Comparison of ENCODE assay signal across 17 cellular contexts in genomic region chr13:30173301-30173605, GRCh38.
DNase-seq lines count a peak whose midpoint lies in the region; ATAC-seq and TF ChIP-seq lines count a peak whose summit lies in the region.
"Had no signal": no experiment of that assay in that cellular context is flagged by ENCODE, and none has a peak within 500 bp of the region (broad histone marks: within the 10 kb centered on the region; RNA-seq: fewer than 3 reads in every experiment).

No MANE protein-coding gene starts in this region.

- H4K91ac ChIP-seq in trophoblast cell (ENCODE audit: low read depth, low read length) = no peak overlapping the region

- no peaks in the 10 kb centered on the region for H3K9me2 ChIP-seq in hepatocyte (replicated peaks; ENCODE audit: insufficient read depth)

- H3K27ac ChIP-seq in BLaER1 (no peak overlapping the region), OCI-LY3 (ENCODE audit: low read length) (no peak overlapping the region), hepatocyte (no peak overlapping the region), trophoblast cell (ENCODE audit: low read depth, low read length) (peak overlapping the region; percentile 22), left ventricle myocardium inferior (replicated peaks) (no peak overlapping the region)

- POLR2A ChIA-PET in MCF 10A (lab: Yijun Ruan, JAX) = interaction anchor here (0.7 kb wide), 1 partner anchor 1678 kb away, joined by 3 read pairs; no protein-coding TSS in a partner anchor

- BruUV-seq in MCF 10A (replicated peaks; lab: Mats Ljungman, UMichigan) = no TSS peak

- no peaks in the 10 kb centered on the region for H3K27me3 Mint-ChIP-seq in MCF 10A (ENCODE audit: insufficient read depth, unreplicated experiment)

- no peak overlapping the region for H2BK12ac ChIP-seq in trophoblast cell (ENCODE audit: low read length)

- H3K4me3 ChIP-seq in BLaER1 (no peak overlapping the region), OCI-LY3 (ENCODE audit: low read length) (no peak overlapping the region), hepatocyte (no peak overlapping the region), trophoblast cell (ENCODE audit: low read depth, low read length) (peak overlapping the region; percentile 57), left ventricle myocardium inferior (no peak overlapping the region)
- H3K4me3 ChIP-seq: K562 had no signal

- no peak for TF ChIP-seq CTCF in OCI-LY3 (IDR thresholded peaks at IDR 0.05; ENCODE audit: low read depth, low read length)
- TF ChIP-seq CTCF in hepatocyte (IDR thresholded peaks at IDR 0.05; ENCODE audit: poor library complexity) = no peak
- TF ChIP-seq CTCF in MCF 10A (IDR thresholded peaks at IDR 0.05; ENCODE audit: unreplicated experiment) = no peak
- no peak for TF ChIP-seq CTCF in left ventricle myocardium inferior (IDR thresholded peaks at IDR 0.05; ENCODE audit: borderline replicate concordance)

- H3K18ac ChIP-seq in trophoblast cell (ENCODE audit: low read length) = no peak overlapping the region

- H3K27ac Mint-ChIP-seq in MCF 10A (ENCODE audit: low read depth, unreplicated experiment) = no peak overlapping the region
- no peak overlapping the region for H3K27ac Mint-ChIP-seq in activated naive CD4-positive, alpha-beta T cell treated with anti-CD3 and anti-CD28 coated beads, Interleukin-2, amount 50 U/mL, for 72 hours

- H3K9ac ChIP-seq in BLaER1 (no peak overlapping the region), OCI-LY3 (ENCODE audit: low read length) (no peak overlapping the region), trophoblast cell (ENCODE audit: low read length) (no peak overlapping the region)

- H3K79me1 ChIP-seq in trophoblast cell (ENCODE audit: low read length) = peaks cover 4% of the 10 kb centered on the region

- no peaks in the 10 kb centered on the region for H3K9me3 Mint-ChIP-seq in MCF 10A (ENCODE audit: unreplicated experiment)
- no peaks in the 10 kb centered on the region for H3K9me3 Mint-ChIP-seq in activated naive CD4-positive, alpha-beta T cell treated with anti-CD3 and anti-CD28 coated beads, Interleukin-2, amount 50 U/mL, for 72 hours

- H2BK5ac ChIP-seq in trophoblast cell (ENCODE audit: low read depth, low read length, poor library complexity) = no peak overlapping the region

- H3K9me3 ChIP-seq in BLaER1 (no peaks in the 10 kb centered on the region), OCI-LY3 (ENCODE audit: insufficient read depth, low read length) (no peaks in the 10 kb centered on the region), hepatocyte (ENCODE audit: low read depth) (no peaks in the 10 kb centered on the region), trophoblast cell (ENCODE audit: insufficient read depth, low read depth, low read length) (no peaks in the 10 kb centered on the region), left ventricle myocardium inferior (replicated peaks) (no peaks in the 10 kb centered on the region)

- peaks cover 13% of the 10 kb centered on the region for H3K4me1 ChIP-seq in BLaER1
- peaks cover 32% of the 10 kb centered on the region for H3K4me1 ChIP-seq in OCI-LY3 (ENCODE audit: low read length)
- no peaks in the 10 kb centered on the region for H3K4me1 ChIP-seq in hepatocyte (ENCODE audit: insufficient read depth)
- H3K4me1 ChIP-seq in trophoblast cell (ENCODE audit: control insufficient read depth in 1 of 2, insufficient read depth in 2 of 2, low read length in 2 of 2) = peaks cover 7 to 8% of the 10 kb centered on the region in 2 experiments
- H3K4me1 ChIP-seq in left ventricle myocardium inferior = no peaks in the 10 kb centered on the region

- peak overlapping the region; percentile 20 for H2BK120ac ChIP-seq in trophoblast cell (ENCODE audit: insufficient read depth, low read length, poor library complexity)

- no peaks in the 10 kb centered on the region for H3K36me3 Mint-ChIP-seq in MCF 10A (ENCODE audit: insufficient read depth, unreplicated experiment)
- H3K36me3 Mint-ChIP-seq in activated naive CD4-positive, alpha-beta T cell treated with anti-CD3 and anti-CD28 coated beads, Interleukin-2, amount 50 U/mL, for 72 hours = no peaks in the 10 kb centered on the region

- intact Hi-C loops in MCF 10A (cut with micrococcal nuclease) (no loop called here), left ventricle myocardium inferior (cut with micrococcal nuclease) (no loop called here)

- CTCF ChIA-PET in MCF 10A (lab: Yijun Ruan, JAX) = interaction anchor here (1.0 to 2.4 kb wide), 2 partner anchors 15 to 41 kb away, joined by 3 to 9 read pairs; no protein-coding TSS in a partner anchor

- H3K36me3 ChIP-seq in BLaER1 (no peaks in the 10 kb centered on the region), OCI-LY3 (replicated peaks; ENCODE audit: low read depth, low read length) (no peaks in the 10 kb centered on the region), hepatocyte (replicated peaks; ENCODE audit: insufficient read depth, low read depth) (no peaks in the 10 kb centered on the region), trophoblast cell (ENCODE audit: control insufficient read depth in 1 of 2, insufficient read depth in 2 of 2, low read length in 2 of 2) (no peaks in the 10 kb centered on the region), left ventricle myocardium inferior (no peaks in the 10 kb centered on the region)

- H2AFZ ChIP-seq in OCI-LY3 (ENCODE audit: low read depth, low read length) (no peak overlapping the region), hepatocyte (no peak overlapping the region), trophoblast cell (ENCODE audit: insufficient read depth, low read length, poor library complexity) (no peak overlapping the region)

- no peak overlapping the region for H3K4me3 Mint-ChIP-seq in MCF 10A (ENCODE audit: unreplicated experiment)

- 50% methylated on average over 5 of the region's 5 CpGs for WGBS in hepatocyte (ENCODE audit: low lambda C conversion rate, missing lambda C conversion rate)
- WGBS in trophoblast cell (ENCODE audit: extremely low coverage, insufficient coverage, insufficient read length) = no CpG with 5 or more reads among the region's 5 CpGs

- no peak overlapping the region for H2AK5ac ChIP-seq in trophoblast cell (ENCODE audit: low read length)

- no peak overlapping the region for H3K4ac ChIP-seq in trophoblast cell (ENCODE audit: low read depth, low read length)

- H3K27me3 ChIP-seq in BLaER1 (no peaks in the 10 kb centered on the region), OCI-LY3 (ENCODE audit: low read depth, low read length) (no peaks in the 10 kb centered on the region), hepatocyte (no peaks in the 10 kb centered on the region), trophoblast cell (ENCODE audit: insufficient read depth, low read length) (no peaks in the 10 kb centered on the region), left ventricle myocardium inferior (ENCODE audit: low read depth) (no peaks in the 10 kb centered on the region)

- H3K4me1 Mint-ChIP-seq in MCF 10A (ENCODE audit: insufficient read depth, unreplicated experiment) = no peaks in the 10 kb centered on the region

- no peak overlapping the region for H4K8ac ChIP-seq in trophoblast cell (ENCODE audit: low read depth, low read length)

- no peak overlapping the region for H3K23ac ChIP-seq in trophoblast cell (ENCODE audit: low read length)

- DNase-seq in hepatocyte (ENCODE audit: low spot score) (no peak), trophoblast cell (no peak), MCF 10A (ENCODE audit: unreplicated experiment) (no peak), left ventricle myocardium inferior (no peak)
- DNase-seq in activated CD4-positive, CD25-positive, alpha-beta regulatory T cell (lab: John Stamatoyannopoulos, UW) = no peak
- DNase-seq in activated naive CD4-positive, alpha-beta T cell treated with anti-CD3 and anti-CD28 coated beads, Interleukin-2, amount 50 U/mL, for 72 hours (ENCODE audit: low spot score in 2 of 2) = no peak
- DNase-seq: DND-41, HCEC 1CT, NCI-H1436 treated with DMSO at 0.1 percent for 48 hours, NCI-H2081 treated with DMSO at 0.1 percent for 48 hours, NCI-H510A, NCI-H82 had no signal

- H3K79me2 ChIP-seq in OCI-LY3 (ENCODE audit: low read length) (no peaks in the 10 kb centered on the region), hepatocyte (no peaks in the 10 kb centered on the region), trophoblast cell (ENCODE audit: control insufficient read depth, insufficient read depth, low read length, poor library complexity) (no peaks in the 10 kb centered on the region)

- H3K14ac ChIP-seq in trophoblast cell (ENCODE audit: low read length) = no peak overlapping the region

- H4K12ac ChIP-seq in trophoblast cell (ENCODE audit: low read depth, low read length) = no peak overlapping the region

- H4K20me1 ChIP-seq in BLaER1 (no peaks in the 10 kb centered on the region), OCI-LY3 (ENCODE audit: insufficient read depth, low read length) (no peaks in the 10 kb centered on the region), hepatocyte (ENCODE audit: insufficient read depth, poor library complexity, severe bottlenecking) (no peaks in the 10 kb centered on the region)

- H3K4me2 ChIP-seq in BLaER1 = peak overlapping the region; percentile 3
- peak overlapping the region; percentile 3; the same call in 1 of the 2 replicates for H3K4me2 ChIP-seq in OCI-LY3 (ENCODE audit: low read length)
- peak overlapping the region; percentile 35 for H3K4me2 ChIP-seq in hepatocyte
- no peak overlapping the region for H3K4me2 ChIP-seq in trophoblast cell (ENCODE audit: low read length)

- ATAC-seq in activated naive CD4-positive, alpha-beta T cell treated with anti-CD3 and anti-CD28 coated beads, Interleukin-2, amount 50 U/mL, for 72 hours = no peak
- ATAC-seq: K562, Panc1, Right ventricle myocardium inferior had no signal
